Comparison of ENCODE assay signal across 11 cellular contexts in genomic region chr5:141121563-141121962, GRCh38. TPM values are rescaled to one million over a fixed set of nuclear protein-coding genes. Genes with fewer than 3 reads are reported as not detected.
DNase-seq lines count a peak whose midpoint lies in the region; ATAC-seq and TF ChIP-seq lines count a peak whose summit lies in the region.
"Had no signal": no experiment of that assay in that cellular context is flagged by ENCODE, and none has a peak within 500 bp of the region (broad histone marks: within the 10 kb centered on the region; RNA-seq: fewer than 3 reads in every experiment).

PCDHB4 (plus strand) TSS chr5:141121818; CDS start chr5:141121999, 181 bp downstream.

- intact Hi-C loops in mammary epithelial cell (cut with micrococcal nuclease): no loop called here
- intact Hi-C loops in lower lobe of right lung (cut with DNase I): no loop called here
- intact Hi-C loops in aorta (cut with DNase I): no loop called here

- H3K9me3 ChIP-seq in mammary epithelial cell (replicated peaks; ENCODE audit: insufficient read depth, low read length) (peaks cover 13% of the 10 kb centered on the region), lower lobe of right lung (peaks cover 19% of the 10 kb centered on the region), aorta (ENCODE audit: control insufficient read depth, low read length) (peaks cover 11% of the 10 kb centered on the region)

- H3K9ac ChIP-seq in mammary epithelial cell (ENCODE audit: insufficient read depth, low read length): no peak within 1 kb of the TSS

- H3K27ac ChIP-seq in mammary epithelial cell (ENCODE audit: insufficient read depth, low read depth, low read length) (no peak within 1 kb of the TSS), lower lobe of right lung (no peak within 1 kb of the TSS), aorta (ENCODE audit: low read depth in 1 of 2, low read length in 2 of 2) (no peak within 1 kb of the TSS)
- H3K27ac ChIP-seq: WERI-Rb-1 had no signal

- CTCF ChIA-PET in mammary epithelial cell (lab: Charles Lee; ENCODE audit: low non-redundant PET): no interaction called here

- no peaks in the 10 kb centered on the region for H3K4me1 ChIP-seq in mammary epithelial cell (ENCODE audit: insufficient read depth, low read length)
- no peaks in the 10 kb centered on the region for H3K4me1 ChIP-seq in lower lobe of right lung
- no peaks in the 10 kb centered on the region for H3K4me1 ChIP-seq in aorta (ENCODE audit: control insufficient read depth in 1 of 2, insufficient read depth in 2 of 2, low read length in 2 of 2)

- no peak within 1 kb of the TSS for H3K4me3 ChIP-seq in mammary epithelial cell (replicated peaks in 1 of 3; ENCODE audit: insufficient read depth in 1 of 3, low read depth in 2 of 3, low read length in 3 of 3)
- H3K4me3 ChIP-seq in lower lobe of right lung: peak within 1 kb of the TSS; percentile 20
- H3K4me3 ChIP-seq in aorta (ENCODE audit: low read length in 2 of 2): peak within 1 kb of the TSS; percentile 8 to 16

- no TSS peak for BruUV-seq in mammary epithelial cell (replicated peaks; lab: Mats Ljungman, UMichigan)

- no peak for ATAC-seq in lower lobe of right lung
- ATAC-seq in aorta (ENCODE audit: low FRiP score): no peak
- no peak for ATAC-seq in GM19023 (IDR thresholded peaks at IDR 0.05; ENCODE audit: unreplicated experiment)
- no peak for ATAC-seq in HG03342 (IDR thresholded peaks at IDR 0.05; ENCODE audit: unreplicated experiment)

- in situ Hi-C loops in mammary epithelial cell (cut with MboI; ENCODE audit: low sequenced_read_pairs in 2 of 2): no loop called here

- no peak within 1 kb of the TSS for H3K4me2 ChIP-seq in mammary epithelial cell (ENCODE audit: insufficient read depth, low read depth, low read length)

- H4K20me1 ChIP-seq in mammary epithelial cell (ENCODE audit: insufficient read depth, low read length): no peaks in the 10 kb centered on the region

- H3K36me3 ChIP-seq in mammary epithelial cell (ENCODE audit: insufficient read depth, low read length) (no peaks in the 10 kb centered on the region), lower lobe of right lung (no peaks in the 10 kb centered on the region), aorta (ENCODE audit: control insufficient read depth in 1 of 2, insufficient read depth in 2 of 2, low read length in 1 of 2) (no peaks in the 10 kb centered on the region)
- H3K36me3 ChIP-seq: WERI-Rb-1 had no signal

- no peaks in the 10 kb centered on the region for H3K27me3 ChIP-seq in mammary epithelial cell (ENCODE audit: insufficient read depth, low read length)
- peaks cover 9% of the 10 kb centered on the region for H3K27me3 ChIP-seq in lower lobe of right lung (ENCODE audit: low read depth)
- H3K27me3 ChIP-seq in aorta (ENCODE audit: control insufficient read depth in 1 of 2, insufficient read depth in 2 of 2, low read length in 1 of 2): no peaks in the 10 kb centered on the region

- H3K79me2 ChIP-seq in mammary epithelial cell (ENCODE audit: insufficient read depth, low read length): no peaks in the 10 kb centered on the region

- dilution Hi-C loops in mammary epithelial cell (cut with HindIII; ENCODE audit: low sequenced_read_pairs): no loop called here

- TF ChIP-seq CTCF in mammary epithelial cell (conservative IDR thresholded peaks at IDR 0.05 in 1 of 2, IDR thresholded peaks at IDR 0.05 in 1 of 2; ENCODE audit: extremely low read depth in 1 of 2, insufficient read depth in 1 of 2, low read depth in 1 of 2, low read length in 2 of 2) (peak; percentile 12 to 31), lower lobe of right lung (IDR thresholded peaks at IDR 0.05) (peak; percentile 14)

- WGBS in mammary epithelial cell (ENCODE audit: low coverage, missing lambda C conversion rate): 11% methylated on average over 12 of the region's 16 CpGs
- WGBS in aorta, 2 donors: 10 to 14% methylated on average over 16 of the region's 16 CpGs

- DNase-seq in stimulated activated CD4-positive, alpha-beta T cell treated with anti-CD3 and anti-CD28 coated beads, Interleukin-15, amount 100 ng/mL, for 24 hours: peak; percentile 5
- DNase-seq in stimulated activated CD4-positive, alpha-beta T cell treated with anti-CD3 and anti-CD28 coated beads, Interleukin-4, amount 100 ng/mL, for 24 hours: no peak
- peak; percentile 10 for DNase-seq in mammary epithelial cell
- DNase-seq in lower lobe of right lung: no peak
- DNase-seq in aorta: no peak
- no peak for DNase-seq in activated CD4-positive, CD25-positive, alpha-beta regulatory T cell (lab: John Stamatoyannopoulos, UW)
- DNase-seq: CD8-positive, alpha-beta memory T cell; NCI-H524; WERI-Rb-1 had no signal

- no peak within 1 kb of the TSS for H2AFZ ChIP-seq in mammary epithelial cell (ENCODE audit: low read depth, low read length)

RNA-seq across cellular contexts. Expression of gene PCDHB4, which starts in this region (rescaled TPM):
- 1 to 10 TPM in 1 of 2 donors, under 1 TPM in 1; 0.12 to 1.5 TPM for total RNA-seq in mammary epithelial cell
- 0.05 TPM for polyA plus RNA-seq in mammary epithelial cell
- not detected for polyA minus RNA-seq in mammary epithelial cell
- total RNA-seq in lower lobe of right lung: 2.2 TPM
- 1 to 10 TPM; 6.2 to 9.1 TPM for total RNA-seq in aorta
- 1 to 10 TPM in 1 of 2 donors, under 1 TPM in 1; 0.88 to 5.8 TPM for polyA plus RNA-seq in aorta
- total RNA-seq: CD8-positive, alpha-beta memory T cell had no signal
- polyA plus RNA-seq: CD8-positive, alpha-beta memory T cell had no signal

Comparison
In these comparisons a context has a peak if more than half of its experiments do, and no peak if none do; other contexts are left out.
1. DNase-seq: peak in stimulated activated CD4-positive, alpha-beta T cell treated with anti-CD3 and anti-CD28 coated beads, Interleukin-15, amount 100 ng/mL, for 24 hours (single experiment) and mammary epithelial cell (single experiment); none in stimulated activated CD4-positive, alpha-beta T cell treated with anti-CD3 and anti-CD28 coated beads, Interleukin-4, amount 100 ng/mL, for 24 hours (single experiment), lower lobe of right lung (single experiment), aorta (0 of 2) and activated CD4-positive, CD25-positive, alpha-beta regulatory T cell (0 of 4).
2. H3K4me3 ChIP-seq: peak in lower lobe of right lung (single experiment) and aorta (2 of 2); none in mammary epithelial cell (0 of 3).